ENCODE assay signal across 10 cellular contexts in genomic region chr3:105906834-105907233, GRCh38. TPM values are rescaled to one million over a fixed set of nuclear protein-coding genes. Genes with fewer than 3 reads are reported as not detected.
DNase-seq lines count a peak whose midpoint lies in the region; ATAC-seq and TF ChIP-seq lines count a peak whose summit lies in the region.
"Had no signal": no experiment of that assay in that cellular context is flagged by ENCODE, and none has a peak within 500 bp of the region (broad histone marks: within the 10 kb centered on the region; RNA-seq: fewer than 3 reads in every experiment).

No MANE protein-coding gene starts in this region.

- H3K27ac Mint-ChIP-seq in osteocyte (ENCODE audit: unreplicated experiment) = peak overlapping the region; percentile 81

- intact Hi-C loops in colonic mucosa (cut with DNase I) = no loop called here

- no peak overlapping the region for H3K27ac ChIP-seq in colonic mucosa

- TF ChIP-seq CTCF in AG09319 (IDR thresholded peaks at IDR 0.05; ENCODE audit: low read depth, low read length) (no peak), fibroblast of pulmonary artery (IDR thresholded peaks at IDR 0.05; ENCODE audit: low read length, missing control alignments) (no peak), osteocyte (IDR thresholded peaks at IDR 0.05) (no peak), colonic mucosa (IDR thresholded peaks at IDR 0.05) (no peak)

- H3K36me3 Mint-ChIP-seq in osteocyte (ENCODE audit: unreplicated experiment) = no peaks in the 10 kb centered on the region

- H3K9me3 ChIP-seq in colonic mucosa = no peaks in the 10 kb centered on the region

- no peaks in the 10 kb centered on the region for H3K4me1 ChIP-seq in colonic mucosa

- no peak overlapping the region for H3K9ac ChIP-seq in colonic mucosa (ENCODE audit: low read depth in 2 of 2, low read length in 2 of 2)

- no peak overlapping the region for H3K4me3 Mint-ChIP-seq in osteocyte (ENCODE audit: unreplicated experiment)

- H3K27me3 ChIP-seq in colonic mucosa = no peaks in the 10 kb centered on the region

- ATAC-seq in HG03354 (IDR thresholded peaks at IDR 0.05; ENCODE audit: poor library complexity, severe bottlenecking, unreplicated experiment) = no peak

- no peaks in the 10 kb centered on the region for H3K36me3 ChIP-seq in colonic mucosa

- DNase-seq in AG09319 (ENCODE audit: extremely low read depth, low read depth) = peak; percentile 43
- peak; percentile 1 for DNase-seq in NCI-H69 (lab: John Stamatoyannopoulos, UW)
- DNase-seq in fibroblast of pulmonary artery (ENCODE audit: low read depth) = peak; percentile 98
- no peak for DNase-seq in osteocyte (ENCODE audit: extremely low spot score, unreplicated experiment)
- no peak for DNase-seq in colonic mucosa
- no peak for DNase-seq in NCI-H1417 treated with DMSO at 0.1 percent for 48 hours (lab: John Stamatoyannopoulos, UW)
- DNase-seq in LoVo (ENCODE audit: low spot score) = no peak
- DNase-seq: DMS 273 treated with DMSO at 0.1 percent for 48 hours; stimulated activated CD4-positive, alpha-beta T cell treated with anti-CD3 and anti-CD28 coated beads, Interleukin-1b, Interleukin-23, amount 100 ng/mL, for 48 hours had no signal

- peaks cover 10% of the 10 kb centered on the region for H3K9me3 Mint-ChIP-seq in osteocyte (ENCODE audit: unreplicated experiment)

- peaks cover 19% of the 10 kb centered on the region for H3K4me1 Mint-ChIP-seq in osteocyte (ENCODE audit: unreplicated experiment)

- H3K4me3 ChIP-seq in fibroblast of pulmonary artery (replicated peaks; ENCODE audit: low read depth, low read length) (no peak overlapping the region), colonic mucosa (no peak overlapping the region)

- no peaks in the 10 kb centered on the region for H3K27me3 Mint-ChIP-seq in osteocyte (ENCODE audit: unreplicated experiment)

RNA-seq across cellular contexts. Expression of gene CBLB, which starts 38.0 kb away (rescaled TPM):
- total RNA-seq in osteocyte (24.6 and 28.8 TPM in 2 replicates), colonic mucosa (10 to 100 TPM; 20.2 to 34.5 TPM)

Comparison
In these comparisons a context has a peak if more than half of its experiments do, and no peak if none do; other contexts are left out.
1. DNase-seq: peak in AG09319 (single experiment), NCI-H69 (single experiment) and fibroblast of pulmonary artery (single experiment); none in osteocyte (single experiment), colonic mucosa (single experiment), NCI-H1417 treated with DMSO at 0.1 percent for 48 hours (single experiment) and LoVo (single experiment).